ENCODE assay signal across 8 cellular contexts in genomic region chr10:32956365-32957197, GRCh38. TPM values are rescaled to one million over a fixed set of nuclear protein-coding genes. Genes with fewer than 3 reads are reported as not detected.
DNase-seq lines count a peak whose midpoint lies in the region; ATAC-seq and TF ChIP-seq lines count a peak whose summit lies in the region.

No MANE protein-coding gene starts in this region.

- H3K4me1 ChIP-seq in muscle layer of colon (ENCODE audit: insufficient read depth, low read length): peaks cover 40% of the 10 kb centered on the region

- peaks cover 2% of the 10 kb centered on the region for H3K27me3 Mint-ChIP-seq in IgD-negative memory B cell
- no peaks in the 10 kb centered on the region for H3K27me3 Mint-ChIP-seq in central memory CD8-positive, alpha-beta T cell

- H3K36me3 ChIP-seq in muscle layer of colon (ENCODE audit: insufficient read depth, low read length): no peaks in the 10 kb centered on the region

- no peaks in the 10 kb centered on the region for H3K27me3 ChIP-seq in muscle layer of colon (ENCODE audit: control insufficient read depth in 1 of 2, insufficient read depth in 2 of 2, low read length in 2 of 2)

- peaks cover 7% of the 10 kb centered on the region for H3K36me3 Mint-ChIP-seq in IgD-negative memory B cell
- H3K36me3 Mint-ChIP-seq in central memory CD8-positive, alpha-beta T cell (ENCODE audit: insufficient read depth): peaks cover 13% of the 10 kb centered on the region

- DNase-seq in AG10803 (ENCODE audit: low read depth) (no peak), NCI-H2107 treated with DMSO at 0.1 percent for 48 hours (lab: John Stamatoyannopoulos, UW; ENCODE audit: unreplicated experiment) (no peak), epidermal melanocyte (ENCODE audit: insufficient read length, low spot score) (no peak)
- DNase-seq in central memory CD8-positive, alpha-beta T cell (ENCODE audit: low spot score in 2 of 2): no peak

- H3K27ac Mint-ChIP-seq in IgD-negative memory B cell: peak overlapping the region; percentile 72 to 90 (median 85)
- peak overlapping the region; percentile 71 for H3K27ac Mint-ChIP-seq in central memory CD8-positive, alpha-beta T cell (ENCODE audit: low read depth)

- TF ChIP-seq CTCF in AG10803 (conservative IDR thresholded peaks at IDR 0.05; ENCODE audit: low read length): no peak

- peak overlapping the region; percentile 73 for H3K9ac ChIP-seq in muscle layer of colon (ENCODE audit: low read length)

- ATAC-seq in central memory CD8-positive, alpha-beta T cell (replicated peaks; ENCODE audit: extremely low read depth, poor library complexity, severe bottlenecking): no peak
- ATAC-seq in HG03025 (IDR thresholded peaks at IDR 0.05; ENCODE audit: low FRiP score, unreplicated experiment) (no peak), GM18502 (IDR thresholded peaks at IDR 0.05; ENCODE audit: poor library complexity, unreplicated experiment) (no peak)

- peaks cover 42 to 59% (median 50%) of the 10 kb centered on the region in 3 donors for H3K4me1 Mint-ChIP-seq in IgD-negative memory B cell
- H3K4me1 Mint-ChIP-seq in central memory CD8-positive, alpha-beta T cell: peaks cover 61% of the 10 kb centered on the region

- H3K4me3 Mint-ChIP-seq in IgD-negative memory B cell: peak overlapping the region; percentile 88 to 96 (median 92)
- H3K4me3 Mint-ChIP-seq in central memory CD8-positive, alpha-beta T cell: peak overlapping the region; percentile 67

- H3K9me3 ChIP-seq in muscle layer of colon (ENCODE audit: low read length): no peaks in the 10 kb centered on the region

- no peaks in the 10 kb centered on the region for H3K9me3 Mint-ChIP-seq in IgD-negative memory B cell
- no peaks in the 10 kb centered on the region for H3K9me3 Mint-ChIP-seq in central memory CD8-positive, alpha-beta T cell

- H3K4me3 ChIP-seq in AG10803 (ENCODE audit: low read length) (peak overlapping the region; percentile 80), muscle layer of colon (ENCODE audit: low read depth in 1 of 2, low read length in 2 of 2) (peak overlapping the region; percentile 82 to 86)

- H3K27ac ChIP-seq in muscle layer of colon (ENCODE audit: low read depth, low read length): peak overlapping the region; percentile 96

RNA-seq across cellular contexts. Expression of gene ITGB1, which starts 1.4 kb away (rescaled TPM):
- polyA plus RNA-seq in IgD-negative memory B cell: 394 TPM
